Comparison of ENCODE assay signal across 16 cellular contexts in genomic region chr5:112293587-112293986, GRCh38.
DNase-seq lines count a peak whose midpoint lies in the region; ATAC-seq and TF ChIP-seq lines count a peak whose summit lies in the region.
"Had no signal": no experiment of that assay in that cellular context is flagged by ENCODE, and none has a peak within 500 bp of the region (broad histone marks: within the 10 kb centered on the region; RNA-seq: fewer than 3 reads in every experiment).

No MANE protein-coding gene starts in this region.

- H3K9me3 ChIP-seq in left ventricle myocardium inferior (replicated peaks) (peaks cover 6% of the 10 kb centered on the region), upper lobe of right lung (peaks cover 6% of the 10 kb centered on the region)
- H3K9me3 ChIP-seq: HAP-1 had no signal

- DNase-seq in Right ventricle myocardium inferior (ENCODE audit: missing footprints) (peak; percentile 35), cardiac septum (ENCODE audit: low spot score) (no peak), left ventricle myocardium inferior (no peak), myocyte (ENCODE audit: low read depth) (peak; percentile 2), omental fat pad (ENCODE audit: low spot score) (no peak), NAMALWA (ENCODE audit: low spot score) (no peak), upper lobe of right lung (no peak)
- DNase-seq: Caco-2; CD8-positive, alpha-beta memory T cell; DND-41; GDM1 had no signal

- H3K4me3 ChIP-seq in left ventricle myocardium inferior: peak overlapping the region; percentile 52
- H3K4me3 ChIP-seq in upper lobe of right lung: no peak overlapping the region
- H3K4me3 ChIP-seq: GM23338, HAP-1 had no signal

- H3K4me1 ChIP-seq in left ventricle myocardium inferior (peaks cover 39% of the 10 kb centered on the region), upper lobe of right lung (no peaks in the 10 kb centered on the region)
- H3K4me1 ChIP-seq: Caco-2, HAP-1 had no signal

- no peak for TF ChIP-seq CTCF in left ventricle myocardium inferior (IDR thresholded peaks at IDR 0.05; ENCODE audit: borderline replicate concordance)
- TF ChIP-seq CTCF in omental fat pad (IDR thresholded peaks at IDR 0.05): no peak
- TF ChIP-seq CTCF in upper lobe of right lung (IDR thresholded peaks at IDR 0.05): no peak

- H3K27ac ChIP-seq in left ventricle myocardium inferior (replicated peaks) (peak overlapping the region; percentile 17), upper lobe of right lung (no peak overlapping the region)
- H3K27ac ChIP-seq: 22Rv1, HL-60 had no signal

- H3K36me3 ChIP-seq in left ventricle myocardium inferior: no peaks in the 10 kb centered on the region
- no peaks in the 10 kb centered on the region for H3K36me3 ChIP-seq in upper lobe of right lung
- H3K36me3 ChIP-seq: HAP-1 had no signal

- intact Hi-C loops in Right ventricle myocardium inferior (cut with DNase I) (no loop called here), cardiac septum (cut with DNase I) (loop anchor here (5.0 kb wide), 1 partner anchor 44 kb away; no protein-coding TSS in a partner anchor), left ventricle myocardium inferior (cut with micrococcal nuclease) (no loop called here), upper lobe of right lung (cut with DNase I) (no loop called here)

- H3K27me3 ChIP-seq in left ventricle myocardium inferior (ENCODE audit: low read depth): no peaks in the 10 kb centered on the region
- no peaks in the 10 kb centered on the region for H3K27me3 ChIP-seq in upper lobe of right lung

- ATAC-seq in Right ventricle myocardium inferior (peak; percentile 63), omental fat pad (ENCODE audit: low FRiP score) (no peak), upper lobe of right lung (no peak), HG03457 (IDR thresholded peaks at IDR 0.05; ENCODE audit: unreplicated experiment) (no peak)

Comparison
In these comparisons a context has a peak if more than half of its experiments do, and no peak if none do; other contexts are left out.
1. DNase-seq: peak in Right ventricle myocardium inferior (single experiment) and myocyte (single experiment); none in cardiac septum (single experiment), left ventricle myocardium inferior (single experiment), omental fat pad (single experiment), NAMALWA (single experiment) and upper lobe of right lung (single experiment).